Comparison of ENCODE assay signal across 9 cellular contexts in genomic region chr10:117431160-117431559, GRCh38. TPM values are rescaled to one million over a fixed set of nuclear protein-coding genes. Genes with fewer than 3 reads are reported as not detected.
A peak's percentile ranks its signal among the peaks of the same experiment; 100 is the strongest.
DNase-seq lines count a peak whose midpoint lies in the region; ATAC-seq, FAIRE-seq and TF ChIP-seq lines count a peak whose summit lies in the region.
"Had no signal": no experiment of that assay in that cellular context is flagged by ENCODE, and none has a peak within 500 bp of the region (broad histone marks: within the 10 kb centered on the region; RNA-seq: fewer than 3 reads in every experiment).

No MANE protein-coding gene starts in this region.

- in situ Hi-C loops in SK-MEL-5 (cut with HindIII; ENCODE audit: low pct_unique_long_range_greater_than_20kb, low sequenced_read_pairs), result no loop called here

- no peak for DNase-seq in AG09309 (ENCODE audit: low read depth)
- peak; percentile 20 for DNase-seq in HTR-8/SVneo (ENCODE audit: insufficient read length, low spot score)
- DNase-seq in SK-MEL-5 (ENCODE audit: low read depth, low spot score), result peak; percentile 63
- DNase-seq in kidney glomerular epithelial cell (lab: John Stamatoyannopoulos, UW), result peak; percentile 2
- no peak for DNase-seq in NCI-H1417 treated with DMSO at 0.1 percent for 48 hours (lab: John Stamatoyannopoulos, UW)
- DNase-seq in central memory CD4-positive, alpha-beta T cell, result no peak
- DNase-seq: COR-L47 had no signal

- no peak overlapping the region for H3K4me3 ChIP-seq in AG09309 (ENCODE audit: control insufficient read depth, low read depth, low read length)

- ATAC-seq in GM19397 (IDR thresholded peaks at IDR 0.05; ENCODE audit: unreplicated experiment), result no peak
- ATAC-seq in HG02623 (IDR thresholded peaks at IDR 0.05; ENCODE audit: unreplicated experiment), result no peak

- no peak for FAIRE-seq in HTR-8/SVneo (lab: Jason Lieb, UNC)

- peak; percentile 62 for TF ChIP-seq CTCF in AG09309 (IDR thresholded peaks at IDR 0.05; ENCODE audit: control insufficient read depth, insufficient read depth, low read depth, low read length, missing control alignments)

RNA-seq across cellular contexts. Expression of gene PDZD8, which starts 55.9 kb away (rescaled TPM):
- total RNA-seq in SK-MEL-5 (2014; rRNA removed; shearing (Covaris generic)), result 8.5 and 14.1 TPM in 2 replicates
- 6.2 and 9.9 TPM in 2 replicates for polyA plus RNA-seq in SK-MEL-5 (2015; cell fraction: cytosol; rRNA removed)
- 2.3 and 4.9 TPM in 2 replicates for polyA plus RNA-seq in SK-MEL-5 (2015; cell fraction: nucleus; rRNA removed)

Comparison
In these comparisons a context has a peak if more than half of its experiments do, and no peak if none do; other contexts are left out.
1. DNase-seq: peak in HTR-8/SVneo (single experiment), SK-MEL-5 (single experiment) and kidney glomerular epithelial cell (single experiment); none in AG09309 (single experiment), NCI-H1417 treated with DMSO at 0.1 percent for 48 hours (single experiment) and central memory CD4-positive, alpha-beta T cell (single experiment).